14 cellular contexts compared by ENCODE assay signal in genomic region chr9:119298076-119298853, GRCh38.
DNase-seq lines count a peak whose midpoint lies in the region; ATAC-seq, FAIRE-seq and TF ChIP-seq lines count a peak whose summit lies in the region.
"Had no signal": no experiment of that assay in that cellular context is flagged by ENCODE, and none has a peak within 500 bp of the region (broad histone marks: within the 10 kb centered on the region; RNA-seq: fewer than 3 reads in every experiment).

No MANE protein-coding gene starts in this region.

- H3K27me3 ChIP-seq in H1 (replicated peaks in 1 of 4; ENCODE audit: control insufficient read depth in 3 of 4, extremely low read depth in 1 of 4, insufficient read depth in 3 of 4, low read length in 3 of 4) (no peaks in the 10 kb centered on the region), stomach (no peaks in the 10 kb centered on the region)

- no peaks in the 10 kb centered on the region for H3K9me3 ChIP-seq in H1 (ENCODE audit: insufficient read depth in 2 of 2, low read depth in 1 of 2, low read length in 1 of 2)
- H3K9me3 ChIP-seq in mucosa of descending colon, result no peaks in the 10 kb centered on the region
- H3K9me3 ChIP-seq in stomach, result no peaks in the 10 kb centered on the region

- H2BK15ac ChIP-seq in H1 (ENCODE audit: low read length), result no peak overlapping the region

- DNase-seq in H1 (ENCODE audit: low read depth in 1 of 2, low spot score in 2 of 2) (peak in 1 of 2 experiments; percentile 47), mucosa of descending colon (no peak), occipital lobe (lab: John Stamatoyannopoulos, UW) (no peak), stomach (no peak)
- DNase-seq in activated naive CD4-positive, alpha-beta T cell treated with anti-CD3 and anti-CD28 coated beads, Interleukin-2, amount 50 U/mL, for 72 hours (ENCODE audit: low spot score in 2 of 2), result no peak
- DNase-seq: activated CD8-positive, alpha-beta T cell treated with anti-CD3 and anti-CD28 coated beads, Interleukin-2, amount 10 ng/mL, durations not matched to agents 7 days and 5 days; COR-L47; islet precursor cell; NCI-H2107; nephron progenitor cell had no signal

- TF ChIP-seq POLR2A in H1 (IDR thresholded peaks at IDR 0.05; ENCODE audit: control extremely low read depth in 1 of 2, low read depth in 2 of 2, low read length in 2 of 2) (no peak), stomach (IDR thresholded peaks at IDR 0.05) (no peak)

- no peaks in the 10 kb centered on the region for H3K36me3 Mint-ChIP-seq in activated naive CD4-positive, alpha-beta T cell treated with anti-CD3 and anti-CD28 coated beads, Interleukin-2, amount 50 U/mL, for 72 hours

- TF ChIP-seq RAD21 in H1 (IDR thresholded peaks at IDR 0.05 in 1 of 2, conservative IDR thresholded peaks at IDR 0.05 in 1 of 2; ENCODE audit: low read depth in 2 of 2, low read length in 2 of 2), result no peak

- peak; percentile 87 for ATAC-seq in GM18907 (IDR thresholded peaks at IDR 0.05; ENCODE audit: unreplicated experiment)
- ATAC-seq in GM21786 (IDR thresholded peaks at IDR 0.05; ENCODE audit: unreplicated experiment), result peak; percentile 97
- peak; percentile 96 for ATAC-seq in HG03354 (IDR thresholded peaks at IDR 0.05; ENCODE audit: poor library complexity, severe bottlenecking, unreplicated experiment)
- ATAC-seq in mucosa of descending colon, result no peak
- no peak for ATAC-seq in activated naive CD4-positive, alpha-beta T cell treated with anti-CD3 and anti-CD28 coated beads, Interleukin-2, amount 50 U/mL, for 72 hours
- ATAC-seq: activated CD8-positive, alpha-beta T cell treated with anti-CD3 and anti-CD28 coated beads, Interleukin-2, amount 10 ng/mL, durations not matched to agents 7 days and 5 days had no signal

- H3K27ac Mint-ChIP-seq in activated naive CD4-positive, alpha-beta T cell treated with anti-CD3 and anti-CD28 coated beads, Interleukin-2, amount 50 U/mL, for 72 hours, result no peak overlapping the region
- H3K27ac Mint-ChIP-seq: activated CD8-positive, alpha-beta T cell treated with anti-CD3 and anti-CD28 coated beads, Interleukin-2, amount 10 ng/mL, durations not matched to agents 7 days and 5 days; nephron progenitor cell had no signal

- H3K14ac ChIP-seq in H1 (ENCODE audit: insufficient read length), result peak overlapping the region; percentile 87

- peak overlapping the region; percentile 76; the same call in 1 of the 2 replicates for H2BK20ac ChIP-seq in H1 (ENCODE audit: low read length)

- H2AK5ac ChIP-seq in H1 (ENCODE audit: low read depth, low read length), result peak overlapping the region; percentile 93; the same call in 1 of the 2 replicates

- H3K36me3 ChIP-seq in H1 (ENCODE audit: control insufficient read depth in 2 of 4, insufficient read depth in 4 of 4, low read length in 3 of 4) (no peaks in the 10 kb centered on the region), mucosa of descending colon (ENCODE audit: low read depth) (no peaks in the 10 kb centered on the region), stomach (no peaks in the 10 kb centered on the region)

- H4K20me1 ChIP-seq in H1 (replicated peaks in 1 of 2; ENCODE audit: control insufficient read depth in 1 of 2, insufficient read depth in 2 of 2, low read length in 2 of 2), result no peaks in the 10 kb centered on the region

- H4K8ac ChIP-seq in H1 (ENCODE audit: extremely low read depth, insufficient read depth, low read length), result no peak overlapping the region

- peaks cover 0 to 52% of the 10 kb centered on the region in 2 experiments; a peak in 3 of 4 replicates for H3K79me2 ChIP-seq in H1 (ENCODE audit: control insufficient read depth in 1 of 2, insufficient read depth in 2 of 2, low read length in 2 of 2)

- peak overlapping the region; percentile 34 for H3K56ac ChIP-seq in H1 (replicated peaks; ENCODE audit: insufficient read length, low read depth, low read length)

- FAIRE-seq in H1 (lab: Jason Lieb, UNC), result peak; percentile 95
- FAIRE-seq: GM18507 had no signal

- H3K4me2 ChIP-seq in H1 (ENCODE audit: insufficient read depth in 1 of 2, low read depth in 2 of 2, low read length in 2 of 2), result peak overlapping the region; percentile 64 to 68

- peak overlapping the region; percentile 84 for H4K5ac ChIP-seq in H1 (ENCODE audit: insufficient read length, low read depth, low read length)

- peak overlapping the region; percentile 76 for H3K27ac ChIP-seq in H1 (ENCODE audit: low read depth, low read length)
- no peak overlapping the region for H3K27ac ChIP-seq in stomach

- H3K23ac ChIP-seq in H1 (ENCODE audit: insufficient read length), result no peak overlapping the region

- no peaks in the 10 kb centered on the region for H3K79me1 ChIP-seq in H1 (ENCODE audit: low read depth, low read length)

- peaks cover 0 to 15% (median 11%) of the 10 kb centered on the region in 4 experiments; a peak in 6 of 7 replicates for H3K4me1 ChIP-seq in H1 (replicated peaks in 1 of 4; ENCODE audit: control insufficient read depth in 3 of 4, insufficient read depth in 4 of 4, low read length in 3 of 4)
- no peaks in the 10 kb centered on the region for H3K4me1 ChIP-seq in mucosa of descending colon (ENCODE audit: low read depth)
- no peaks in the 10 kb centered on the region for H3K4me1 ChIP-seq in stomach

- H2BK5ac ChIP-seq in H1 (ENCODE audit: low read depth, low read length), result peak overlapping the region; percentile 97; the same call in 1 of the 2 replicates

- peak overlapping the region in 1 of 4 experiments; percentile 42; a peak in 2 of 8 replicates for H3K4me3 ChIP-seq in H1 (ENCODE audit: extremely low read depth in 1 of 4, insufficient read depth in 2 of 4, low read depth in 3 of 4, low read length in 4 of 4)
- no peak overlapping the region for H3K4me3 ChIP-seq in mucosa of descending colon
- no peak overlapping the region for H3K4me3 ChIP-seq in stomach

- peak overlapping the region in 1 of 4 experiments; percentile 1; a peak in 2 of 7 replicates for H3K9ac ChIP-seq in H1 (replicated peaks in 1 of 4; ENCODE audit: extremely low read depth in 1 of 4, low read depth in 3 of 4, low read length in 3 of 4)

- peak overlapping the region; percentile 73; the same call in 1 of the 2 replicates for H3K18ac ChIP-seq in H1 (ENCODE audit: extremely low read depth, low read length)

- POLR2A ChIA-PET in H1 (lab: Charles Lee; ENCODE audit: partially characterized antibody), result no interaction called here

- CTCF ChIA-PET in H1 (lab: Charles Lee; ENCODE audit: partially characterized antibody), result interaction anchor here (1.1 to 1.5 kb wide), 3 partner anchors 9 to 66 kb away, joined by 3 to 5 read pairs (median 3); no protein-coding TSS in a partner anchor

- H2BK12ac ChIP-seq in H1 (ENCODE audit: low read depth, low read length), result peak overlapping the region; percentile 93

- peak overlapping the region; percentile 82 for H3K4ac ChIP-seq in H1 (replicated peaks; ENCODE audit: insufficient read length, low read depth, low read length)

- no peaks in the 10 kb centered on the region for H3K23me2 ChIP-seq in H1 (ENCODE audit: low read depth, low read length)

- WGBS in H1 (ENCODE audit: extremely low coverage in 1 of 2, insufficient coverage in 1 of 2, insufficient read length in 1 of 2, insufficient replicate concordance in 2 of 2, low coverage in 1 of 2, low lambda C conversion rate in 2 of 2, missing lambda C conversion rate in 1 of 2), 2 experiments, result 8% methylated on average over 3 of the region's 3 CpGs; no CpG with 5 or more reads in 1 of the 2 experiments
- 48 to 56% (median 50%) methylated on average over 3 of the region's 3 CpGs for WGBS in stomach, 5 donors

- TF ChIP-seq EP300 in H1 (IDR thresholded peaks at IDR 0.05; ENCODE audit: borderline replicate concordance in 1 of 2, low read depth in 2 of 2, low read length in 2 of 2), result peak in 1 of 2 experiments; percentile 94; a peak in 1 of 3 replicates
- no peak for TF ChIP-seq EP300 in stomach (IDR thresholded peaks at IDR 0.05)

- no peak for TF ChIP-seq CTCF in H1 (IDR thresholded peaks at IDR 0.05; ENCODE audit: control extremely low read depth in 1 of 3, insufficient read depth in 1 of 3, low read depth in 1 of 3, low read length in 3 of 3)
- TF ChIP-seq CTCF in mucosa of descending colon (IDR thresholded peaks at IDR 0.05), result no peak
- TF ChIP-seq CTCF in stomach (IDR thresholded peaks at IDR 0.05), result no peak

- peak overlapping the region; percentile 49 for H4K91ac ChIP-seq in H1 (replicated peaks; ENCODE audit: insufficient read length, low read length)

- intact Hi-C loops in mucosa of descending colon (cut with DNase I, micrococcal nuclease), result no loop called here
- intact Hi-C loops in stomach (cut with DNase I; ENCODE audit: low total_unique reads), result no loop called here

- H3K9me3 Mint-ChIP-seq in activated naive CD4-positive, alpha-beta T cell treated with anti-CD3 and anti-CD28 coated beads, Interleukin-2, amount 50 U/mL, for 72 hours, result peaks cover 8 to 18% of the 10 kb centered on the region in 2 donors
- H3K9me3 Mint-ChIP-seq: nephron progenitor cell had no signal

- H2AFZ ChIP-seq in H1 (ENCODE audit: low read length), result no peak overlapping the region

- H2BK120ac ChIP-seq in H1 (replicated peaks; ENCODE audit: low read depth, low read length), result peak overlapping the region; percentile 86

TF ChIP-seq in H1, 55 proteins besides CTCF, POLR2A, EP300 and RAD21 (continues in another document):
- TF ChIP-seq HDAC2 (IDR thresholded peaks at IDR 0.05; ENCODE audit: borderline replicate concordance in 1 of 2, low read depth in 2 of 2, low read length in 2 of 2) (peak in 1 of 2 experiments; percentile 90; a peak in 1 of 4 replicates), BCL11A (IDR thresholded peaks at IDR 0.05; ENCODE audit: low read depth in 2 of 2, low read length in 2 of 2) (peak; percentile 76 to 83)

Comparison
In these comparisons a context has a peak if more than half of its experiments do, and no peak if none do; other contexts are left out.
1. ATAC-seq: peak in GM18907 (single experiment), GM21786 (single experiment) and HG03354 (single experiment); none in mucosa of descending colon (single experiment) and activated naive CD4-positive, alpha-beta T cell treated with anti-CD3 and anti-CD28 coated beads, Interleukin-2, amount 50 U/mL, for 72 hours (0 of 2).